15 cellular contexts compared by ENCODE assay signal in genomic region chr9:106769331-106769730, GRCh38.
A peak's percentile ranks its signal among the peaks of the same experiment; 100 is the strongest.
DNase-seq lines count a peak whose midpoint lies in the region; TF ChIP-seq lines count a peak whose summit lies in the region.
"Had no signal": no experiment of that assay in that cellular context is flagged by ENCODE, and none has a peak within 500 bp of the region (broad histone marks: within the 10 kb centered on the region; RNA-seq: fewer than 3 reads in every experiment).

No MANE protein-coding gene starts in this region.

- H3K36me3 ChIP-seq in brain microvascular endothelial cell (replicated peaks), result no peaks in the 10 kb centered on the region
- H3K36me3 ChIP-seq: HAP-1 had no signal

- DNase-seq in NCI-H2107 treated with DMSO at 0.1 percent for 48 hours (lab: John Stamatoyannopoulos, UW; ENCODE audit: unreplicated experiment) (peak; percentile 39), NCI-H2107 (lab: John Stamatoyannopoulos, UW) (no peak), NCI-H1436 treated with DMSO at 0.1 percent for 48 hours (lab: John Stamatoyannopoulos, UW) (peak; percentile 49), NCI-H2171 treated with DMSO at 0.1 percent for 48 hours (lab: John Stamatoyannopoulos, UW) (peak; percentile 94), brain microvascular endothelial cell (peak; percentile 4), SK-N-DZ (ENCODE audit: low spot score) (no peak)
- DNase-seq in stimulated activated CD4-positive, alpha-beta T cell treated with anti-CD3 and anti-CD28 coated beads, Interleukin-4, amount 100 ng/mL, for 24 hours, result no peak
- DNase-seq in activated CD4-positive, alpha-beta memory T cell treated with anti-CD3 and anti-CD28 coated beads, Interleukin-2, amount 10 ng/mL, durations not matched to agents 7 days and 5 days, result no peak
- DNase-seq: 8988T; C1 segment of cervical spinal cord; Calu3; CD4-positive, alpha-beta T cell; DND-41; GDM1 had no signal

- CTCF ChIA-PET in activated CD4-positive, alpha-beta memory T cell treated with anti-CD3 and anti-CD28 coated beads, Interleukin-2, amount 10 ng/mL, durations not matched to agents 7 days and 5 days (lab: Charles Lee), result no interaction called here

- no peak overlapping the region for H3K27ac Mint-ChIP-seq in activated CD4-positive, alpha-beta memory T cell treated with anti-CD3 and anti-CD28 coated beads, Interleukin-2, amount 10 ng/mL, durations not matched to agents 7 days and 5 days
- H3K27ac Mint-ChIP-seq: CD4-positive, alpha-beta T cell had no signal

- H3K27me3 Mint-ChIP-seq in activated CD4-positive, alpha-beta memory T cell treated with anti-CD3 and anti-CD28 coated beads, Interleukin-2, amount 10 ng/mL, durations not matched to agents 7 days and 5 days, result no peaks in the 10 kb centered on the region
- H3K27me3 Mint-ChIP-seq: CD4-positive, alpha-beta T cell had no signal

- H3K9me3 Mint-ChIP-seq in activated CD4-positive, alpha-beta memory T cell treated with anti-CD3 and anti-CD28 coated beads, Interleukin-2, amount 10 ng/mL, durations not matched to agents 7 days and 5 days, result peaks cover 5% of the 10 kb centered on the region
- H3K9me3 Mint-ChIP-seq: CD4-positive, alpha-beta T cell had no signal

- no peaks in the 10 kb centered on the region for H3K27me3 ChIP-seq in brain microvascular endothelial cell (replicated peaks)

- H3K4me3 ChIP-seq in brain microvascular endothelial cell (ENCODE audit: low read depth, low read length), result no peak overlapping the region
- H3K4me3 ChIP-seq: HAP-1 had no signal

- no peak overlapping the region for H3K27ac ChIP-seq in brain microvascular endothelial cell

- no peak for TF ChIP-seq CTCF in brain microvascular endothelial cell (IDR thresholded peaks at IDR 0.05; ENCODE audit: low read depth, low read length, missing control alignments)

- H3K4me1 Mint-ChIP-seq in activated CD4-positive, alpha-beta memory T cell treated with anti-CD3 and anti-CD28 coated beads, Interleukin-2, amount 10 ng/mL, durations not matched to agents 7 days and 5 days, result no peaks in the 10 kb centered on the region

- POLR2A ChIA-PET in activated CD4-positive, alpha-beta memory T cell treated with anti-CD3 and anti-CD28 coated beads, Interleukin-2, amount 10 ng/mL, durations not matched to agents 7 days and 5 days (lab: Charles Lee), result no interaction called here

- in situ Hi-C loops in brain microvascular endothelial cell (cut with HindIII; ENCODE audit: low pct_ligation_motif_present, low sequenced_read_pairs), result no loop called here

- no peak overlapping the region for H3K4me3 Mint-ChIP-seq in activated CD4-positive, alpha-beta memory T cell treated with anti-CD3 and anti-CD28 coated beads, Interleukin-2, amount 10 ng/mL, durations not matched to agents 7 days and 5 days
- H3K4me3 Mint-ChIP-seq: CD4-positive, alpha-beta T cell had no signal

- no peaks in the 10 kb centered on the region for H3K36me3 Mint-ChIP-seq in activated CD4-positive, alpha-beta memory T cell treated with anti-CD3 and anti-CD28 coated beads, Interleukin-2, amount 10 ng/mL, durations not matched to agents 7 days and 5 days (ENCODE audit: low read depth)

Comparison
In these comparisons a context has a peak if more than half of its experiments do, and no peak if none do; other contexts are left out.
1. DNase-seq: peak in NCI-H2107 treated with DMSO at 0.1 percent for 48 hours (single experiment), NCI-H1436 treated with DMSO at 0.1 percent for 48 hours (single experiment), NCI-H2171 treated with DMSO at 0.1 percent for 48 hours (single experiment) and brain microvascular endothelial cell (single experiment); none in NCI-H2107 (single experiment), stimulated activated CD4-positive, alpha-beta T cell treated with anti-CD3 and anti-CD28 coated beads, Interleukin-4, amount 100 ng/mL, for 24 hours (single experiment), SK-N-DZ (single experiment) and activated CD4-positive, alpha-beta memory T cell treated with anti-CD3 and anti-CD28 coated beads, Interleukin-2, amount 10 ng/mL, durations not matched to agents 7 days and 5 days (single experiment).